15 cellular contexts compared by ENCODE assay signal in the genomic region with DNA sequence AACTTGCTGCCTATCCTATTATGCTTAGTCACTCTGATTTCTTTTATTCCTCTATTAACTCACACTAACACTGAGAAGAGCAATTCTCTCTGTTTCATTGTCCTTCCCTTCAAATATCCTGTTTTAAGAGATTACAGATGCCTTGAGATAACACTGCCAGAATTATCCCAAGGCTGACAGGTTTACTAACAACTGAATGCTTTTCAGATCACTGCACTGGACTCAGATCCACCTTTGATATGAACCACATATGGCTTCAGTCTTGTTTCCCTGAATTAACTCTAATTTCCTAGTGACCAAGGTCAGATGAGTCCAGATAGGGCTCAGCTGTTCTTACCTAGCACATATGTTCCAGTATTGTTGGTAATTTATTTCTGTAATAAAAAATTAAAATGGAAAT.
DNase-seq lines count a peak whose midpoint lies in the region.
"Had no signal": no experiment of that assay in that cellular context is flagged by ENCODE, and none has a peak within 500 bp of the region (broad histone marks: within the 10 kb centered on the region; RNA-seq: fewer than 3 reads in every experiment).

No MANE protein-coding gene starts in this region.

- DNase-seq in NCI-H2171 treated with DMSO at 0.1 percent for 48 hours (lab: John Stamatoyannopoulos, UW), result peak; percentile 22
- DNase-seq in NCI-H2171 (lab: John Stamatoyannopoulos, UW), result no peak
- peak; percentile 62 for DNase-seq in NCI-H69 (lab: John Stamatoyannopoulos, UW)
- peak; percentile 56 for DNase-seq in cerebellum (ENCODE audit: low spot score)
- no peak for DNase-seq in stimulated activated CD4-positive, alpha-beta T cell treated with anti-CD3 and anti-CD28 coated beads, Interleukin-2, amount 100 ng/mL, for 48 hours
- DNase-seq in NK-92 treated with Interleukin-12 subunit alpha and Interleukin-12 subunit beta, amount 100 ng/mL, for 24 hours (lab: John Stamatoyannopoulos, UW), result no peak
- no peak for DNase-seq in ACHN
- DNase-seq in anterior cingulate cortex (lab: John Stamatoyannopoulos, UW), result no peak
- DNase-seq: CD4-positive, alpha-beta memory T cell; DMS79; H7; NCI-H1417 treated with DMSO at 0.1 percent for 48 hours; NCI-H2029; NCI-H748 treated with DMSO at 0.1 percent for 48 hours; SHP77 had no signal

- in situ Hi-C loops in ACHN (cut with HindIII; ENCODE audit: low pct_ligation_motif_present, low pct_unique_long_range_greater_than_20kb, low sequenced_read_pairs), result no loop called here

Comparison
In these comparisons a context has a peak if more than half of its experiments do, and no peak if none do; other contexts are left out.
1. DNase-seq: peak in NCI-H2171 treated with DMSO at 0.1 percent for 48 hours (single experiment), NCI-H69 (single experiment) and cerebellum (single experiment); none in NCI-H2171 (single experiment), stimulated activated CD4-positive, alpha-beta T cell treated with anti-CD3 and anti-CD28 coated beads, Interleukin-2, amount 100 ng/mL, for 48 hours (0 of 2), NK-92 treated with Interleukin-12 subunit alpha and Interleukin-12 subunit beta, amount 100 ng/mL, for 24 hours (single experiment), ACHN (single experiment) and anterior cingulate cortex (0 of 58).